Comparison of ENCODE assay signal across 3 cellular contexts in genomic region chr12:94430304-94430703, GRCh38.
TF ChIP-seq lines count a peak whose summit lies in the region.

No MANE protein-coding gene starts in this region.

TF ChIP-seq in SK-N-SH treated with all-trans-retinoic acid at 6 μM for 48 hours, 23 proteins besides CTCF, POLR2A, EP300 and RAD21 (continued from another document):
- TF ChIP-seq POU6F1 (CRISPR knock-in tag; IDR thresholded peaks at IDR 0.05; ENCODE audit: borderline replicate concordance, low read depth): no peak

TF ChIP-seq in SK-N-SH, 30 proteins besides CTCF, POLR2A, EP300 and RAD21 (continued from another document):
- TF ChIP-seq MAX (IDR thresholded peaks at IDR 0.05; ENCODE audit: low read depth) (no peak), EZH2phosphoT487 (IDR thresholded peaks at IDR 0.05; ENCODE audit: borderline replicate concordance, low read depth) (no peak), YY1 (IDR thresholded peaks at IDR 0.05; ENCODE audit: low read depth) (no peak), NRF1 (IDR thresholded peaks at IDR 0.05; ENCODE audit: low read depth, low read length) (no peak), IRF3 (IDR thresholded peaks at IDR 0.05; ENCODE audit: low read depth, low read length) (no peak), MEF2A (IDR thresholded peaks at IDR 0.05; ENCODE audit: borderline replicate concordance, low read depth) (no peak), GABPA (IDR thresholded peaks at IDR 0.05; ENCODE audit: low read depth) (no peak), NFIC (IDR thresholded peaks at IDR 0.05; ENCODE audit: borderline replicate concordance) (no peak), RXRA (IDR thresholded peaks at IDR 0.05; ENCODE audit: borderline replicate concordance, low read depth) (no peak), SIN3A (IDR thresholded peaks at IDR 0.05; ENCODE audit: borderline replicate concordance, low read depth, low read length) (no peak), SMC3 (IDR thresholded peaks at IDR 0.05; ENCODE audit: low read depth, low read length) (no peak), FOXM1 (IDR thresholded peaks at IDR 0.05; ENCODE audit: low read depth) (no peak), MXI1 (IDR thresholded peaks at IDR 0.05; ENCODE audit: low read depth, low read length) (no peak)
- TF ChIP-seq, protein P1, sequence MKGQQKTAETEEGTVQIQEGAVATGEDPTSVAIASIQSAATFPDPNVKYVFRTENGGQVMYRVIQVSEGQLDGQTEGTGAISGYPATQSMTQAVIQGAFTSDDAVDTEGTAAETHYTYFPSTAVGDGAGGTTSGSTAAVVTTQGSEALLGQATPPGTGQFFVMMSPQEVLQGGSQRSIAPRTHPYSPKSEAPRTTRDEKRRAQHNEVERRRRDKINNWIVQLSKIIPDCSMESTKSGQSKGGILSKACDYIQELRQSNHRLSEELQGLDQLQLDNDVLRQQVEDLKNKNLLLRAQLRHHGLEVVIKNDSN (IDR thresholded peaks at IDR 0.05; ENCODE audit: borderline replicate concordance, low read depth): no peak
- TF ChIP-seq, protein P2, sequence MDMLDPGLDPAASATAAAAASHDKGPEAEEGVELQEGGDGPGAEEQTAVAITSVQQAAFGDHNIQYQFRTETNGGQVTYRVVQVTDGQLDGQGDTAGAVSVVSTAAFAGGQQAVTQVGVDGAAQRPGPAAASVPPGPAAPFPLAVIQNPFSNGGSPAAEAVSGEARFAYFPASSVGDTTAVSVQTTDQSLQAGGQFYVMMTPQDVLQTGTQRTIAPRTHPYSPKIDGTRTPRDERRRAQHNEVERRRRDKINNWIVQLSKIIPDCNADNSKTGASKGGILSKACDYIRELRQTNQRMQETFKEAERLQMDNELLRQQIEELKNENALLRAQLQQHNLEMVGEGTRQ (IDR thresholded peaks at IDR 0.05; ENCODE audit: borderline replicate concordance, low read depth, low read length): no peak
- TF ChIP-seq, protein P3, sequence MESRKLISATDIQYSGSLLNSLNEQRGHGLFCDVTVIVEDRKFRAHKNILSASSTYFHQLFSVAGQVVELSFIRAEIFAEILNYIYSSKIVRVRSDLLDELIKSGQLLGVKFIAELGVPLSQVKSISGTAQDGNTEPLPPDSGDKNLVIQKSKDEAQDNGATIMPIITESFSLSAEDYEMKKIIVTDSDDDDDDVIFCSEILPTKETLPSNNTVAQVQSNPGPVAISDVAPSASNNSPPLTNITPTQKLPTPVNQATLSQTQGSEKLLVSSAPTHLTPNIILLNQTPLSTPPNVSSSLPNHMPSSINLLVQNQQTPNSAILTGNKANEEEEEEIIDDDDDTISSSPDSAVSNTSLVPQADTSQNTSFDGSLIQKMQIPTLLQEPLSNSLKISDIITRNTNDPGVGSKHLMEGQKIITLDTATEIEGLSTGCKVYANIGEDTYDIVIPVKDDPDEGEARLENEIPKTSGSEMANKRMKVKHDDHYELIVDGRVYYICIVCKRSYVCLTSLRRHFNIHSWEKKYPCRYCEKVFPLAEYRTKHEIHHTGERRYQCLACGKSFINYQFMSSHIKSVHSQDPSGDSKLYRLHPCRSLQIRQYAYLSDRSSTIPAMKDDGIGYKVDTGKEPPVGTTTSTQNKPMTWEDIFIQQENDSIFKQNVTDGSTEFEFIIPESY (IDR thresholded peaks at IDR 0.05; ENCODE audit: borderline replicate concordance, low read depth): no peak

TF ChIP-seq in K562, 482 proteins besides CTCF, POLR2A, EP300 and RAD21 (continued from another document):
- TF ChIP-seq, protein P4, sequence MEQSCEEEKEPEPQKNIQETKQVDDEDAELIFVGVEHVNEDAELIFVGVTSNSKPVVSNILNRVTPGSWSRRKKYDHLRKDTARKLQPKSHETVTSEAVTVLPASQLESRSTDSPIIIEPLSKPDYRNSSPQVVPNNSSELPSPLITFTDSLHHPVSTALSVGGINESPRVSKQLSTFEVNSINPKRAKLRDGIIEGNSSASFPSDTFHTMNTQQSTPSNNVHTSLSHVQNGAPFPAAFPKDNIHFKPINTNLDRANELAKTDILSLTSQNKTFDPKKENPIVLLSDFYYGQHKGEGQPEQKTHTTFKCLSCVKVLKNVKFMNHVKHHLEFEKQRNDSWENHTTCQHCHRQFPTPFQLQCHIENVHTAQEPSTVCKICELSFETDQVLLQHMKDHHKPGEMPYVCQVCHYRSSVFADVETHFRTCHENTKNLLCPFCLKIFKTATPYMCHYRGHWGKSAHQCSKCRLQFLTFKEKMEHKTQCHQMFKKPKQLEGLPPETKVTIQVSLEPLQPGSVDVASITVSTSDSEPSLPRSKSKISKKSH (CRISPR knock-in tag; IDR thresholded peaks at IDR 0.05): 0 out of 2 replicates have a peak, but pooled peaks have one; percentile 34
- TF ChIP-seq PCBP2 (IDR thresholded peaks at IDR 0.05; ENCODE audit: low read depth, low read length, poor library complexity, severe bottlenecking) (no peak), ZNF280A (IDR thresholded peaks at IDR 0.05; ENCODE audit: low read depth, partially characterized antibody) (peak; percentile 57), TRIM28 (IDR thresholded peaks at IDR 0.05) (peak; percentile 84), TRIM24 (IDR thresholded peaks at IDR 0.05) (peak in 1 of 2 experiments; percentile 23; a peak in 1 of 4 replicates), NR2F6 (CRISPR knock-in tag; IDR thresholded peaks at IDR 0.05) (no peak)
- TF ChIP-seq, protein P5, sequence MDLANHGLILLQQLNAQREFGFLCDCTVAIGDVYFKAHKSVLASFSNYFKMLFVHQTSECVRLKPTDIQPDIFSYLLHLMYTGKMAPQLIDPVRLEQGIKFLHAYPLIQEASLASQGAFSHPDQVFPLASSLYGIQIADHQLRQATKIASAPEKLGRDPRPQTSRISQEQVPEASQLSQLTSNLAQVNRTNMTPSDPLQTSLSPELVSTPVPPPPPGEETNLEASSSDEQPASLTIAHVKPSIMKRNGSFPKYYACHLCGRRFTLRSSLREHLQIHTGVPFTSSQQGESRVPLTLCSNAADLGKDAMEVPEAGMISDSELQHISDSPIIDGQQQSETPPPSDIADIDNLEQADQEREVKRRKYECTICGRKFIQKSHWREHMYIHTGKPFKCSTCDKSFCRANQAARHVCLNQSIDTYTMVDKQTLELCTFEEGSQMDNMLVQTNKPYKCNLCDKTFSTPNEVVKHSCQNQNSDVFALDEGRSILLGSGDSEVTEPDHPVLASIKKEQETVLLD (IDR thresholded peaks at IDR 0.05): no peak
